In genomic region chr7:92621026-92621540, GRCh38 we compare ENCODE assay signal across 8 cellular contexts. TPM values are rescaled to one million over a fixed set of nuclear protein-coding genes. Genes with fewer than 3 reads are reported as not detected.
A peak's percentile ranks its signal among the peaks of the same experiment; 100 is the strongest.
DNase-seq lines count a peak whose midpoint lies in the region; ATAC-seq and TF ChIP-seq lines count a peak whose summit lies in the region.

No MANE protein-coding gene starts in this region.

- ATAC-seq in left cardiac atrium (peak; percentile 86 to 91), HG03457 (IDR thresholded peaks at IDR 0.05; ENCODE audit: unreplicated experiment) (no peak)

- TF ChIP-seq CTCF in retinal pigment epithelial cell (conservative IDR thresholded peaks at IDR 0.05; ENCODE audit: low read depth, low read length) = peak; percentile 75

- no peaks in the 10 kb centered on the region for H3K27me3 ChIP-seq in adipocyte (replicated peaks; ENCODE audit: control insufficient read depth, insufficient read depth, low read length)

- DNase-seq in HEK293T (ENCODE audit: extremely low spot score) = peak; percentile 46
- DNase-seq in NCI-H1092 (lab: John Stamatoyannopoulos, UW) = peak; percentile 62
- peak; percentile 95 for DNase-seq in SW480 (ENCODE audit: low spot score)
- DNase-seq in adipocyte (ENCODE audit: low read depth) = peak; percentile 92
- peak; percentile 71 for DNase-seq in left cardiac atrium
- DNase-seq in retinal pigment epithelial cell (ENCODE audit: low read depth) = peak; percentile 79

- H3K9ac ChIP-seq in adipocyte (ENCODE audit: low read length) = no peak overlapping the region

- H3K9me3 ChIP-seq in adipocyte (ENCODE audit: control insufficient read depth, low read length) = no peaks in the 10 kb centered on the region

- peaks cover 18% of the 10 kb centered on the region for H3K36me3 ChIP-seq in adipocyte (ENCODE audit: control insufficient read depth, insufficient read depth, low read length, severe bottlenecking)

- POLR2A ChIA-PET in HEK293T (lab: Yijun Ruan, JAX) = no interaction called here

- peak overlapping the region; percentile 32; the same call in 1 of the 2 replicates for H3K4me3 ChIP-seq in GM08714 (ENCODE audit: low read length)
- H3K4me3 ChIP-seq in adipocyte (ENCODE audit: low read length) = no peak overlapping the region
- H3K4me3 ChIP-seq in retinal pigment epithelial cell (ENCODE audit: low read length) = no peak overlapping the region

- peaks cover 6% of the 10 kb centered on the region for H3K4me1 ChIP-seq in adipocyte (ENCODE audit: control insufficient read depth, insufficient read depth, low read length)

- intact Hi-C loops in left cardiac atrium (cut with DNase I) = loop anchor here in 1 of 2 donors (1.0 to 5.0 kb wide), 3 partner anchors 76 to 366 kb away; no protein-coding TSS in a partner anchor

- CTCF ChIA-PET in HEK293T (lab: Yijun Ruan, JAX) = interaction anchor here (0.7 to 1.4 kb wide), 3 partner anchors 8 to 211 kb away, joined by 3 read pairs; no protein-coding TSS in a partner anchor

TF ChIP-seq in HEK293T, 16 proteins besides CTCF, POLR2A, EP300 and RAD21:
- no peak for TF ChIP-seq SUZ12 (IDR thresholded peaks at IDR 0.05)
- TF ChIP-seq FOXK2 (IDR thresholded peaks at IDR 0.05) = no peak
- no peak for TF ChIP-seq L3MBTL2 (conservative IDR thresholded peaks at IDR 0.05)
- TF ChIP-seq PKNOX1 (IDR thresholded peaks at IDR 0.05) = 0 out of 2 replicates have a peak, but pooled peaks have one; percentile 16

RNA-seq across cellular contexts. Expression of gene FAM133B, which starts 30.9 kb away (rescaled TPM):
- 10 to 100 TPM; 13.0 to 14.2 TPM for total RNA-seq in left cardiac atrium
